8 cellular contexts compared by ENCODE assay signal in the genomic region with DNA sequence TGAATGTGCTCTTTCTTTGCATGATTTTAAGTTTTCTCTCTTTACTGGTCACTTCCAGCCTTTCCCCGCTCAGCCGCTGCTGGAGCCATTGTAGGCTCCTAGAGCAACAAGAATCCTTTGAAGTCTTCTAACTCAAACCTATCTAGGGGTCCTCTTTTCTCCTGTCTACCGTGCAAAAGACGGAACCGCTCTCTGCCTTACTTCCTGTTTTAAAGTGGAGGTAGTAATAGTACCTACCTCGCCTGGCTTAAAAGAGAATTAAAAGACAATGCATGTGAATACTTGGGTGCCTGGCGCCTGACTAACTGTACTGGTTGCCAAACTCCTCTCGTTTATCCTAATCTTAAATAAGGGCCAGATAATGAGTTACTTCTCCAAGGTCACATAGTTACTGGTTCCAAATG. TPM values are rescaled to one million over a fixed set of nuclear protein-coding genes. Genes with fewer than 3 reads are reported as not detected.
A peak's percentile ranks its signal among the peaks of the same experiment; 100 is the strongest.
DNase-seq lines count a peak whose midpoint lies in the region; ATAC-seq and TF ChIP-seq lines count a peak whose summit lies in the region.

No MANE protein-coding gene starts in this region.

- TF ChIP-seq EP300 in sigmoid colon (IDR thresholded peaks at IDR 0.05): no peak

- H3K9me3 ChIP-seq in CD4-positive, alpha-beta memory T cell (ENCODE audit: control insufficient read depth in 1 of 2, low read length in 2 of 2): no peaks in the 10 kb centered on the region
- H3K9me3 ChIP-seq in sigmoid colon: no peaks in the 10 kb centered on the region

- peaks cover 0 to 3% of the 10 kb centered on the region in 2 donors for H3K27me3 Mint-ChIP-seq in CD4-positive, alpha-beta memory T cell
- peaks cover 2% of the 10 kb centered on the region; the same call in 1 of the 2 replicates for H3K27me3 Mint-ChIP-seq in HFFc6 (ENCODE audit: insufficient read depth)
- peaks cover 5 to 9% of the 10 kb centered on the region in 2 donors for H3K27me3 Mint-ChIP-seq in T-cell

- TF ChIP-seq CTCF in HFFc6 (IDR thresholded peaks at IDR 0.05) (no peak), fibroblast of pulmonary artery (IDR thresholded peaks at IDR 0.05; ENCODE audit: low read length, missing control alignments) (no peak), sigmoid colon (IDR thresholded peaks at IDR 0.05) (no peak)

- peak in 2 of 5 donors; percentile 8 to 19 for DNase-seq in CD4-positive, alpha-beta memory T cell
- no peak for DNase-seq in HFFc6
- peak in 7 of 34 experiments; percentile 1 to 21 (median 4) for DNase-seq in T-cell
- peak; percentile 18 for DNase-seq in fibroblast of pulmonary artery (ENCODE audit: low read depth)
- DNase-seq in sigmoid colon: no peak
- DNase-seq in amniotic stem cell (lab: John Stamatoyannopoulos, UW): no peak
- DNase-seq in DMS153 (lab: John Stamatoyannopoulos, UW): no peak

- CTCF ChIA-PET in CD4-positive, alpha-beta memory T cell (lab: Charles Lee; ENCODE audit: partially characterized antibody): interaction anchor here (2.0 kb wide), 1 partner anchor 11 kb away, joined by 12 read pairs; no protein-coding TSS in a partner anchor
- CTCF ChIA-PET in T-cell (lab: Charles Lee): no interaction called here

- H3K4me3 Mint-ChIP-seq in CD4-positive, alpha-beta memory T cell: peak overlapping the region; percentile 90 to 99 (median 98)
- peak overlapping the region; percentile 96 for H3K4me3 Mint-ChIP-seq in HFFc6
- peak overlapping the region; percentile 92 to 99 (median 96) for H3K4me3 Mint-ChIP-seq in T-cell

- H3K36me3 Mint-ChIP-seq in CD4-positive, alpha-beta memory T cell: peaks cover 10 to 13% of the 10 kb centered on the region in 2 donors
- H3K36me3 Mint-ChIP-seq in HFFc6 (ENCODE audit: low read depth): peaks cover 12% of the 10 kb centered on the region
- peaks cover 13% of the 10 kb centered on the region for H3K36me3 Mint-ChIP-seq in T-cell

- H3K4me1 Mint-ChIP-seq in CD4-positive, alpha-beta memory T cell: peaks cover 29 to 58% (median 39%) of the 10 kb centered on the region in 4 donors
- H3K4me1 Mint-ChIP-seq in HFFc6 (ENCODE audit: low read depth) (peaks cover 32% of the 10 kb centered on the region), T-cell (peaks cover 34 to 53% (median 40%) of the 10 kb centered on the region in 3 donors)

- H3K27ac Mint-ChIP-seq in CD4-positive, alpha-beta memory T cell: peak overlapping the region; percentile 87 to 98 (median 95)
- H3K27ac Mint-ChIP-seq in HFFc6 (peak overlapping the region; percentile 89), T-cell (peak overlapping the region; percentile 94 to 95)

- H3K27ac ChIP-seq in CD4-positive, alpha-beta memory T cell (ENCODE audit: low read depth, low read length): peak overlapping the region; percentile 63
- peak overlapping the region; percentile 86 to 91 (median 90) for H3K27ac ChIP-seq in sigmoid colon

- POLR2A ChIA-PET in CD4-positive, alpha-beta memory T cell (lab: Charles Lee; ENCODE audit: partially characterized antibody): interaction anchor here (1.2 to 2.0 kb wide), 8 partner anchors 10 to 713 kb away, joined by 3 to 11 read pairs (median 6); partner anchors contain the start of gene EFCAB6
- POLR2A ChIA-PET in T-cell (lab: Charles Lee): no interaction called here

- no peaks in the 10 kb centered on the region for H3K9me3 Mint-ChIP-seq in CD4-positive, alpha-beta memory T cell
- H3K9me3 Mint-ChIP-seq in HFFc6: no peaks in the 10 kb centered on the region
- no peaks in the 10 kb centered on the region for H3K9me3 Mint-ChIP-seq in T-cell

- peaks cover 25% of the 10 kb centered on the region for H3K4me1 ChIP-seq in CD4-positive, alpha-beta memory T cell (ENCODE audit: insufficient read depth, low read length)
- peaks cover 0 to 30% (median 27%) of the 10 kb centered on the region in 4 donors for H3K4me1 ChIP-seq in sigmoid colon

- ATAC-seq in T-cell (replicated peaks in 1 of 4) (peak in 3 of 4 experiments; percentile 8 to 15 (median 10)), GM18867 (IDR thresholded peaks at IDR 0.05; ENCODE audit: unreplicated experiment) (no peak)

- H3K36me3 ChIP-seq in CD4-positive, alpha-beta memory T cell (ENCODE audit: insufficient read depth, low read length): no peaks in the 10 kb centered on the region
- H3K36me3 ChIP-seq in sigmoid colon: no peaks in the 10 kb centered on the region

- WGBS in sigmoid colon, 2 donors: 1 to 3% methylated on average over 8 of the region's 8 CpGs

- intact Hi-C loops in CD4-positive, alpha-beta memory T cell (cut with micrococcal nuclease): loop anchor here (1.0 to 5.0 kb wide), 2 partner anchors 144 to 746 kb away; partner anchors contain the start of genes EFCAB6 and PRR5
- intact Hi-C loops in sigmoid colon (cut with DNase I): no loop called here

- H3K4me3 ChIP-seq in CD4-positive, alpha-beta memory T cell (ENCODE audit: low read length in 2 of 2): peak overlapping the region; percentile 76 to 81
- H3K4me3 ChIP-seq in fibroblast of pulmonary artery (replicated peaks; ENCODE audit: low read depth, low read length): peak overlapping the region; percentile 93
- peak overlapping the region; percentile 87 to 97 (median 92) for H3K4me3 ChIP-seq in sigmoid colon

- H3K27me3 ChIP-seq in CD4-positive, alpha-beta memory T cell (ENCODE audit: insufficient read depth, low read length): no peaks in the 10 kb centered on the region
- peaks cover 0 to 7% (median 0%) of the 10 kb centered on the region in 3 donors for H3K27me3 ChIP-seq in sigmoid colon

- TF ChIP-seq POLR2A in sigmoid colon (IDR thresholded peaks at IDR 0.05): no peak

RNA-seq across cellular contexts. Expression of gene SAMM50, which starts 0.6 kb away (rescaled TPM):
- total RNA-seq in CD4-positive, alpha-beta memory T cell: 10 to 100 TPM; 33.3 to 34.7 TPM
- 10 to 100 TPM; 70.6 to 72.1 TPM for polyA plus RNA-seq in CD4-positive, alpha-beta memory T cell
- 10 to 100 TPM; 51.6 to 57.2 (median 53.3) TPM for total RNA-seq in HFFc6 (2021; fragmentation: NEBNext Ultra II Directional; extraction: Animal tissue kit (Norgen Biotek cat#: 25700))
- 10 to 100 TPM; 27.1 to 40.4 (median 33.2) TPM for total RNA-seq in T-cell
- 10 to 100 TPM; 21.3 to 33.9 (median 25.2) TPM for total RNA-seq in sigmoid colon
- 10 to 100 TPM; 33.0 to 46.5 (median 40.2) TPM for polyA plus RNA-seq in sigmoid colon

RNA-seq across cellular contexts. Expression of gene PNPLA3, which starts 32.3 kb away (rescaled TPM):
- not detected for total RNA-seq in CD4-positive, alpha-beta memory T cell
- polyA plus RNA-seq in CD4-positive, alpha-beta memory T cell: not detected
- total RNA-seq in HFFc6 (2021; fragmentation: NEBNext Ultra II Directional; extraction: Animal tissue kit (Norgen Biotek cat#: 25700)): 1 to 10 TPM; 3.0 to 6.5 (median 3.4) TPM
- total RNA-seq in T-cell: under 1 TPM in 3 of 5 donors, not detected in 2; 0.13 to 0.26 (median 0.16) TPM
- total RNA-seq in sigmoid colon: not detected
- 1 to 10 TPM in 1 of 3 donors, not detected in 2; 1.3 TPM for polyA plus RNA-seq in sigmoid colon
